1 cellular context compared by ENCODE assay signal in the genomic region with DNA sequence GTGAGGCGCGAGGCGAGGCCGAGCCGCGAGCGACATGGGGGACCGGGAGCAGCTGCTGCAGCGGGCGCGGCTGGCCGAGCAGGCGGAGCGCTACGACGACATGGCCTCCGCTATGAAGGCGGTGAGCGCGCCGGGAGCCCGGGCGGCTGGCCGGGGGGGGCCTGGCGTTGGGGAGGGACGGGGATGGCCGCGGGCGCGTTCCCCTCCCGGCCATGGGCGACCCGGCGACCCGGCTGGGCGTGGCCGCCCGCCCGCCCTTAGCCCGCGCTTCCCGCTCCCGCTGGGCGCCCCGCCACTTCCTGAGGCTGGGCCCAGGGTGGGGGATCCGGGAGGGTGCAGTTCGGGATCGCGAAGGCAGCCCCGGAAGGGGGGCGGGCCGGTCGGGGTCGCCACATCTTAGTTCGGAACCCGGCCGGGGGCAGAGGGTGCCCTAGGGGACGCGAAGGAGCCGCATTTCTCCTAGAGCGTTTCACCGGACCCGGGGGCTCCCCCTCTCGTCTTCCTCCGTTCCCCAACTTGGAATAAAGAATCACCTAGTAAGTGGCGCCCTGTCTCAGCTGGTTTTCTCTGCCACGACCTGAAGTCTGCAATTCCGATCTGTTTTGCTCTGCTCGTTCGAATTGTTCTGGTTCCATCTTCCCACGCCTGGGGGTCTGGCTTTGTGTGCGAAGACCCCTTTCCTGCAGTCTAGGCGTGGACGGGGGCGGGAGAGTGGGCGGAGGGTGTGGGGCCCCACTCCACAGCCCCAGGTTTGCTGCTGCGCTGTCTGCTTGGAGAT.
TF ChIP-seq lines count a peak whose summit lies in the region.

No MANE protein-coding gene starts in this region.

TF ChIP-seq in H1, 55 proteins besides CTCF, POLR2A, EP300 and RAD21 (continued from another document):
- TF ChIP-seq GABPA (IDR thresholded peaks at IDR 0.05; ENCODE audit: borderline replicate concordance, insufficient read depth, low read length) (no peak), TAF7 (optimal IDR thresholded peaks at IDR 0.05; ENCODE audit: borderline replicate concordance, low read depth, low read length) (peak; percentile 41), EZH2 (IDR thresholded peaks at IDR 0.05; ENCODE audit: low read depth, low read length, severe bottlenecking) (no peak), KDM4A (IDR thresholded peaks at IDR 0.05; ENCODE audit: low read depth, low read length, severe bottlenecking) (peak; percentile 64), PHF8 (conservative IDR thresholded peaks at IDR 0.05; ENCODE audit: low read depth, low read length) (peak; percentile 13; the same call in 1 of the 2 replicates)
